16 cellular contexts compared by ENCODE assay signal in the genomic region with DNA sequence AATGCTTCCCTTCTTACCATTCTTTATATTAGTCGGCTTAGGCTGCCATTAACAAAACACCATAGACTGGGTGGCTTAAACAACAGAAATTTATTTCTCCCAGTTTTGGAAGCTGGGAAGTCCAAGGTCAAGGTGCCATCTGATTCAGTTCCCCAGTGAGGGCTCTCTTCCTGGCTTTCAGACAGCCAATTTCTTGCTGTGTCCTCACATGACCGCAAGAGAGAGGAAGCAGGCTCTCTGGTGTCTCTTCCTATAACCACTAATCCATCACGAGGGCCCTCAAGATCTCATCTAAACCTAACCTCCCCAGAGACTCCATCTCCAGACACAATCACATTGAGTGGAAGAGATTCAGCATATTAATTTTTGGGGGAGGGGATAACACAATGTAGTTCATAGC.
DNase-seq lines count a peak whose midpoint lies in the region; ATAC-seq and TF ChIP-seq lines count a peak whose summit lies in the region.
"Had no signal": no experiment of that assay in that cellular context is flagged by ENCODE, and none has a peak within 500 bp of the region (broad histone marks: within the 10 kb centered on the region; RNA-seq: fewer than 3 reads in every experiment).

No MANE protein-coding gene starts in this region.

- no peaks in the 10 kb centered on the region for H3K79me1 ChIP-seq in mesenchymal stem cell (replicated peaks; ENCODE audit: low read length, poor library complexity, severe bottlenecking)

- H3K4me1 ChIP-seq in BLaER1 treated with 17β-estradiol and CSF1 and Interleukin-3, amounts not matched to agents 10 nM and 100 nM, result peaks cover 44 to 68% (median 57%) of the 10 kb centered on the region in 10 experiments
- H3K4me1 ChIP-seq in MM.1S (ENCODE audit: low read length) (no peaks in the 10 kb centered on the region), mesenchymal stem cell (ENCODE audit: control insufficient read depth, insufficient read depth, low read depth, low read length) (no peaks in the 10 kb centered on the region)
- H3K4me1 ChIP-seq: psoas muscle had no signal

- no peaks in the 10 kb centered on the region for H3K79me2 ChIP-seq in MM.1S (ENCODE audit: low read length)

- peak overlapping the region in 9 of 11 experiments; percentile 5 to 62 (median 34); a peak in 12 of 22 replicates for H3K9ac ChIP-seq in BLaER1 treated with 17β-estradiol and CSF1 and Interleukin-3, amounts not matched to agents 10 nM and 100 nM
- H3K9ac ChIP-seq in MM.1S (ENCODE audit: low read length) (no peak overlapping the region), mesenchymal stem cell (ENCODE audit: low read length) (no peak overlapping the region)

- no peaks in the 10 kb centered on the region for H3K9me3 Mint-ChIP-seq in endothelial cell (ENCODE audit: unreplicated experiment)
- H3K9me3 Mint-ChIP-seq: GM23338, natural killer cell had no signal

- peak overlapping the region in 1 of 10 experiments; percentile 5; a peak in 2 of 20 replicates for H3K4me3 ChIP-seq in BLaER1 treated with 17β-estradiol and CSF1 and Interleukin-3, amounts not matched to agents 10 nM and 100 nM
- H3K4me3 ChIP-seq in MM.1S (ENCODE audit: low read length) (no peak overlapping the region), mesenchymal stem cell (ENCODE audit: insufficient read depth in 1 of 2, low read depth in 1 of 2, low read length in 2 of 2) (no peak overlapping the region)
- H3K4me3 ChIP-seq: GM23338, psoas muscle, SK-N-MC had no signal

- no peaks in the 10 kb centered on the region for H4K20me1 ChIP-seq in BLaER1 treated with 17β-estradiol and CSF1 and Interleukin-3, amounts not matched to agents 10 nM and 100 nM
- no peaks in the 10 kb centered on the region for H4K20me1 ChIP-seq in MM.1S (ENCODE audit: insufficient read depth, low read length)

- H3K9me3 ChIP-seq in BLaER1 treated with 17β-estradiol and CSF1 and Interleukin-3, amounts not matched to agents 10 nM and 100 nM (replicated peaks in 1 of 11), result peaks cover 0 to 18% (median 8%) of the 10 kb centered on the region in 11 experiments; a peak in 13 of 22 replicates
- H3K9me3 ChIP-seq in MM.1S (replicated peaks; ENCODE audit: insufficient read depth, low read length), result no peaks in the 10 kb centered on the region
- no peaks in the 10 kb centered on the region for H3K9me3 ChIP-seq in mesenchymal stem cell (ENCODE audit: control insufficient read depth, low read length)
- H3K9me3 ChIP-seq: psoas muscle had no signal

- in situ Hi-C loops in SK-MEL-5 (cut with HindIII; ENCODE audit: low pct_unique_long_range_greater_than_20kb, low sequenced_read_pairs), result no loop called here

- WGBS in mesenchymal stem cell, result 59% methylated on average over 1 of the region's 3 CpGs

- no peaks in the 10 kb centered on the region for H3K36me3 ChIP-seq in BLaER1 treated with 17β-estradiol and CSF1 and Interleukin-3, amounts not matched to agents 10 nM and 100 nM
- H3K36me3 ChIP-seq in MM.1S (replicated peaks; ENCODE audit: insufficient read depth, low read length) (no peaks in the 10 kb centered on the region), mesenchymal stem cell (ENCODE audit: control insufficient read depth in 1 of 2, insufficient read depth in 2 of 2, low read depth in 1 of 2, low read length in 2 of 2) (no peaks in the 10 kb centered on the region)
- H3K36me3 ChIP-seq: WERI-Rb-1 had no signal

- peaks cover 5% of the 10 kb centered on the region for H3K4me1 Mint-ChIP-seq in endothelial cell (ENCODE audit: unreplicated experiment)
- H3K4me1 Mint-ChIP-seq: natural killer cell had no signal

- H3K27ac Mint-ChIP-seq in endothelial cell (ENCODE audit: unreplicated experiment), result no peak overlapping the region
- H3K27ac Mint-ChIP-seq: GM23338, natural killer cell had no signal

- H3K4me3 Mint-ChIP-seq in endothelial cell (ENCODE audit: unreplicated experiment), result no peak overlapping the region
- H3K4me3 Mint-ChIP-seq: GM23338, natural killer cell had no signal

- no peak overlapping the region for H4K8ac ChIP-seq in mesenchymal stem cell (ENCODE audit: low read length)

- H3K4me2 ChIP-seq in BLaER1 treated with 17β-estradiol and CSF1 and Interleukin-3, amounts not matched to agents 10 nM and 100 nM, result peak overlapping the region; percentile 71 to 89 (median 78)
- H3K4me2 ChIP-seq in MM.1S (ENCODE audit: low read depth, low read length) (no peak overlapping the region), mesenchymal stem cell (ENCODE audit: low read length, poor library complexity, severe bottlenecking) (no peak overlapping the region)
- H3K4me2 ChIP-seq: GM23338 had no signal

- no peak overlapping the region for H3K23ac ChIP-seq in mesenchymal stem cell (ENCODE audit: low read length in 2 of 2)

- H2AFZ ChIP-seq in MM.1S (ENCODE audit: low read length) (0 out of 2 replicates have a peak overlapping the region, but pooled peaks have one; percentile 19), mesenchymal stem cell (ENCODE audit: low read depth, low read length) (no peak overlapping the region)
- H2AFZ ChIP-seq: GM23338 had no signal

- no peak overlapping the region for H2BK15ac ChIP-seq in mesenchymal stem cell (ENCODE audit: low read depth, poor library complexity, severe bottlenecking)

- H2BK12ac ChIP-seq in mesenchymal stem cell (ENCODE audit: low read length in 2 of 2), result no peak overlapping the region

- DNase-seq in MM.1S (no peak), SK-MEL-5 (ENCODE audit: low read depth, low spot score) (peak; percentile 95), mesenchymal stem cell (peak; percentile 75), NCI-H345 treated with DMSO at 0.1 percent for 48 hours (lab: John Stamatoyannopoulos, UW; ENCODE audit: unreplicated experiment) (no peak), endothelial cell (ENCODE audit: low spot score) (no peak)
- DNase-seq: cerebellar nuclear complex, left colon, natural killer cell, NCI-H2171, psoas muscle, WERI-Rb-1 had no signal

- no peaks in the 10 kb centered on the region for H3K27me3 ChIP-seq in BLaER1 treated with 17β-estradiol and CSF1 and Interleukin-3, amounts not matched to agents 10 nM and 100 nM
- H3K27me3 ChIP-seq in MM.1S (replicated peaks; ENCODE audit: insufficient read depth, low read length), result no peaks in the 10 kb centered on the region
- no peaks in the 10 kb centered on the region for H3K27me3 ChIP-seq in mesenchymal stem cell (ENCODE audit: control insufficient read depth in 1 of 2, insufficient read depth in 1 of 2, low read length in 2 of 2)

- TF ChIP-seq CTCF in MM.1S (IDR thresholded peaks at IDR 0.05; ENCODE audit: low read length) (no peak), endothelial cell (IDR thresholded peaks at IDR 0.05; ENCODE audit: unreplicated experiment) (no peak)

- no peak overlapping the region for H3K18ac ChIP-seq in mesenchymal stem cell (ENCODE audit: low read depth in 1 of 2, low read length in 2 of 2)

- no peak for ATAC-seq in GM19035 (IDR thresholded peaks at IDR 0.05; ENCODE audit: unreplicated experiment)
- ATAC-seq: GM23338, left colon, natural killer cell, psoas muscle had no signal

- no peak overlapping the region for H3K14ac ChIP-seq in mesenchymal stem cell (ENCODE audit: low read length in 2 of 2)

- peak overlapping the region in 1 of 2 experiments; percentile 93 for H3K4ac ChIP-seq in mesenchymal stem cell (ENCODE audit: low read depth in 1 of 2, low read length in 2 of 2)

- no peak overlapping the region for H2BK5ac ChIP-seq in mesenchymal stem cell (ENCODE audit: low read depth, low read length, poor library complexity, severe bottlenecking)

- H4K91ac ChIP-seq in mesenchymal stem cell (ENCODE audit: low read length), result no peak overlapping the region

- H3F3A ChIP-seq in MM.1S (ENCODE audit: insufficient read depth, low read length), result no peaks in the 10 kb centered on the region

- no peaks in the 10 kb centered on the region for H3K36me3 Mint-ChIP-seq in endothelial cell (ENCODE audit: low read depth, unreplicated experiment)
- H3K36me3 Mint-ChIP-seq: natural killer cell had no signal

- H2AK5ac ChIP-seq in mesenchymal stem cell (ENCODE audit: low read length, severe bottlenecking), result no peak overlapping the region

- peak overlapping the region; percentile 63 to 82 (median 75) for H3K27ac ChIP-seq in BLaER1 treated with 17β-estradiol and CSF1 and Interleukin-3, amounts not matched to agents 10 nM and 100 nM
- H3K27ac ChIP-seq in MM.1S (ENCODE audit: low read length), result no peak overlapping the region
- H3K27ac ChIP-seq in mesenchymal stem cell (ENCODE audit: low read length, poor library complexity, severe bottlenecking), result no peak overlapping the region
- H3K27ac ChIP-seq: C4-2B, psoas muscle, SK-N-MC, WERI-Rb-1 had no signal

- no peaks in the 10 kb centered on the region for H3K9me2 ChIP-seq in MM.1S (replicated peaks; ENCODE audit: insufficient read depth, low read length)

- no peaks in the 10 kb centered on the region for H3K27me3 Mint-ChIP-seq in endothelial cell (ENCODE audit: unreplicated experiment)

- no peak overlapping the region for H2BK120ac ChIP-seq in mesenchymal stem cell (ENCODE audit: low read depth, low read length)

Comparison
In these comparisons a context has a peak if more than half of its experiments do, and no peak if none do; other contexts are left out.
1. H3K27ac ChIP-seq: peak in BLaER1 treated with 17β-estradiol and CSF1 and Interleukin-3, amounts not matched to agents 10 nM and 100 nM (11 of 11); none in MM.1S (single experiment) and mesenchymal stem cell (single experiment).
2. H3K4me2 ChIP-seq: peak in BLaER1 treated with 17β-estradiol and CSF1 and Interleukin-3, amounts not matched to agents 10 nM and 100 nM (11 of 11); none in MM.1S (single experiment) and mesenchymal stem cell (single experiment).
3. H3K9ac ChIP-seq: peak in BLaER1 treated with 17β-estradiol and CSF1 and Interleukin-3, amounts not matched to agents 10 nM and 100 nM (9 of 11); none in MM.1S (single experiment) and mesenchymal stem cell (single experiment).
4. DNase-seq: peak in SK-MEL-5 (single experiment) and mesenchymal stem cell (single experiment); none in MM.1S (single experiment), NCI-H345 treated with DMSO at 0.1 percent for 48 hours (single experiment) and endothelial cell (single experiment).